ENCODE assay signal across 12 cellular contexts in genomic region chr13:41268764-41269163, GRCh38.
DNase-seq lines count a peak whose midpoint lies in the region; TF ChIP-seq lines count a peak whose summit lies in the region.
"Had no signal": no experiment of that assay in that cellular context is flagged by ENCODE, and none has a peak within 500 bp of the region (broad histone marks: within the 10 kb centered on the region; RNA-seq: fewer than 3 reads in every experiment).

No MANE protein-coding gene starts in this region.

- no peaks in the 10 kb centered on the region for H3K9me3 ChIP-seq in WERI-Rb-1 (ENCODE audit: severe bottlenecking)

- H3K36me3 ChIP-seq in WERI-Rb-1 = no peaks in the 10 kb centered on the region

- TF ChIP-seq CTCF in HFF-Myc (IDR thresholded peaks at IDR 0.05; ENCODE audit: low read depth, low read length, missing control alignments) (no peak), GM10266 (IDR thresholded peaks at IDR 0.05; ENCODE audit: control insufficient read depth, insufficient read depth, low read depth, missing control alignments) (no peak), WERI-Rb-1 (IDR thresholded peaks at IDR 0.05; ENCODE audit: low read depth, low read length) (no peak)

- H3K4me3 ChIP-seq in HFF-Myc (replicated peaks; ENCODE audit: low read depth, low read length) (no peak overlapping the region), WERI-Rb-1 (ENCODE audit: low read depth, low read length) (no peak overlapping the region)

- DNase-seq in EH (ENCODE audit: low read depth) (peak; percentile 16), HFF-Myc (ENCODE audit: extremely low read depth, low read depth) (peak; percentile 22), SW 1271 (lab: John Stamatoyannopoulos, UW) (peak; percentile 2 to 39), foreskin melanocyte (peak; percentile 24), COLO668 (lab: John Stamatoyannopoulos, UW; ENCODE audit: unreplicated experiment) (no peak), GM10266 (ENCODE audit: extremely low spot score) (no peak), WERI-Rb-1 (no peak)
- DNase-seq: activated CD8-positive, alpha-beta memory T cell treated with anti-CD3 and anti-CD28 coated beads, Interleukin-2, amount 50 U/mL, for 4 hours; DMS79; kidney; NCI-H774; stimulated activated CD4-positive, alpha-beta T cell treated with anti-CD3 and anti-CD28 coated beads, Interleukin-12 subunit alpha, Interleukin-12 subunit beta, amount 100 ng/mL, for 4 hours had no signal

- H3K27ac ChIP-seq in WERI-Rb-1 = no peak overlapping the region

- no peaks in the 10 kb centered on the region for H3K27me3 ChIP-seq in WERI-Rb-1 (ENCODE audit: insufficient read depth, low read depth, severe bottlenecking)

Comparison
In these comparisons a context has a peak if more than half of its experiments do, and no peak if none do; other contexts are left out.
1. DNase-seq: peak in EH (single experiment), HFF-Myc (single experiment), SW 1271 (2 of 2) and foreskin melanocyte (single experiment); none in COLO668 (single experiment), GM10266 (single experiment) and WERI-Rb-1 (single experiment).